In the genomic region with DNA sequence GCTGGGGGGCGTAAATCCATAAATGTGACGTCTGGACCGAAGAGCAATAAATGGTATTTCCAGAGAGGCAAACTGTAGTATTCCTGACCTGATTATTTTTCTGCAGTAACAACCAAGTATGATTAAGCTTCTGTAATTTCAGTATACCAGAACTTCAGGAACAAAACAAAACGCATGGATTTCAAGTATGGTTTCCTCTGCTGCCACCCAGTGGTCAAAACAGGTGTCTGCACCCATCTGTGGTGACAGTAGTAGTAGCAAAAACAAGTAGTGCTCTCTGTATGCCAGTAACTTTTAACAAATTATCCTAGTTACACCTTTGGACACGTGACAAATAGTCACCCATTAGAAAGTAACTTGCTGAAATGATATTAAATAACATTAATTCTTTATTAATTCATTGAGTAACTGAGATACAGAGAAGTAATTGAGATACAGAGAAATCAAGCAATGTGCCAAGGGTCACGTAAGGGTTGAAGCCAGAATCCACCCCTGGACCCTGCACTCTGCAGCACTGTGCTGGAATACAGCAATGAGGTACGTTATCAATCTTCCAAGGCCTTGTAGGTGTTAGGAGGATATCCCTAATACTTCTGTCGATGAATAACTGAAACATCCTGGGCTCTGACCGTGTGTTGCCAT, we compare ENCODE assay signal across 8 cellular contexts. TPM values are rescaled to one million over a fixed set of nuclear protein-coding genes. Genes with fewer than 3 reads are reported as not detected.
DNase-seq lines count a peak whose midpoint lies in the region; ATAC-seq, FAIRE-seq and TF ChIP-seq lines count a peak whose summit lies in the region.

No MANE protein-coding gene starts in this region.

- H2AFZ ChIP-seq in H9 (ENCODE audit: low read length) (no peak overlapping the region), GM12878 (ENCODE audit: control insufficient read depth, low read depth, low read length) (no peak overlapping the region), smooth muscle cell (ENCODE audit: low read depth) (peak overlapping the region; percentile 84)

- DNase-seq in DMS79 treated with DMSO at 0.1 percent for 48 hours (lab: John Stamatoyannopoulos, UW), result peak; percentile 67
- DNase-seq in H9, result peak; percentile 68
- DNase-seq in NCI-H1105 (lab: John Stamatoyannopoulos, UW), result peak; percentile 34
- DNase-seq in T-helper 9 cell, result peak; percentile 55
- no peak for DNase-seq in GM12878 (ENCODE audit: low read depth, low spot score)
- DNase-seq in iPS DF 6.9 (ENCODE audit: low read depth, low spot score), result peak; percentile 29
- peak; percentile 11 for DNase-seq in smooth muscle cell (lab: John Stamatoyannopoulos, UW; ENCODE audit: unreplicated experiment)

- no peaks in the 10 kb centered on the region for H3F3A ChIP-seq in smooth muscle cell (ENCODE audit: low read depth)

- POLR2A ChIA-PET in GM12878 (lab: Charles Lee), result interaction anchor here (1.1 kb wide), 1 partner anchor 293 kb away, joined by 4 read pairs; no protein-coding TSS in a partner anchor

- H2BK20ac ChIP-seq in H9 (ENCODE audit: low read depth, low read length, poor library complexity, severe bottlenecking), result no peak overlapping the region

- no peak for TF ChIP-seq EP300 in GM12878 (IDR thresholded peaks at IDR 0.05; ENCODE audit: borderline replicate concordance in 1 of 2, control insufficient read depth in 1 of 2, low read depth in 2 of 2, low read length in 2 of 2)

- WGBS in H9 (ENCODE audit: extremely low coverage, insufficient read length, low lambda C conversion rate), result no CpG with 5 or more reads among the region's 9 CpGs
- WGBS in GM12878 (ENCODE audit: insufficient coverage, insufficient replicate concordance, low lambda C conversion rate, missing lambda C conversion rate), result 65% methylated on average over 9 of the region's 9 CpGs
- no CpG with 5 or more reads among the region's 9 CpGs for WGBS in iPS DF 6.9 (ENCODE audit: insufficient coverage, insufficient read length)
- 46% methylated on average over 9 of the region's 9 CpGs for WGBS in smooth muscle cell (ENCODE audit: low lambda C conversion rate)

- ATAC-seq in GM12878 (peak; percentile 87), HG03521 (IDR thresholded peaks at IDR 0.05; ENCODE audit: unreplicated experiment) (no peak)

- no peak overlapping the region for H3T11ph ChIP-seq in H9 (ENCODE audit: low read length)

- no TSS peak for BruUV-seq in GM12878 (replicated peaks; lab: Mats Ljungman, UMichigan)

- no peak overlapping the region for H3K4me2 ChIP-seq in H9 (ENCODE audit: insufficient read depth, insufficient read length, low read length)
- no peak overlapping the region for H3K4me2 ChIP-seq in GM12878 (ENCODE audit: control insufficient read depth, insufficient read depth)
- peak overlapping the region; percentile 68 for H3K4me2 ChIP-seq in smooth muscle cell

- RAD21 ChIA-PET in GM12878 (lab: Charles Lee; ENCODE audit: unreplicated experiment), result interaction anchor here (0.7 to 3.2 kb wide), 9 partner anchors 10 to 294 kb away, joined by 3 to 28 read pairs (median 7); partner anchors contain the start of gene RWDD1

- H3K4ac ChIP-seq in H9 (ENCODE audit: low read depth, low read length), result no peak overlapping the region

- CTCF ChIA-PET in GM12878 (lab: Yijun Ruan, JAX), result interaction anchor here (0.6 to 4.4 kb wide), 41 partner anchors 9 to 444 kb away, joined by 3 to 48 read pairs (median 5); partner anchors contain the start of genes RWDD1 and TSPYL4

- in situ Hi-C loops in GM12878 (cut with MboI), result no loop called here

- H3K14ac ChIP-seq in H9 (ENCODE audit: insufficient read depth, low read length), result no peak overlapping the region

- H3K27ac Mint-ChIP-seq in H9, result peak overlapping the region in 1 of 3 experiments; percentile 34; a peak in 2 of 7 replicates

- FAIRE-seq in GM12878 (lab: Jason Lieb, UNC), result peak; percentile 73

- no peak overlapping the region for H4K5ac ChIP-seq in H9 (ENCODE audit: insufficient read length, low read depth, low read length)

- H4K91ac ChIP-seq in H9 (ENCODE audit: insufficient read length, low read depth, low read length), result no peak overlapping the region

- no peak overlapping the region for H3K9ac ChIP-seq in H9 (ENCODE audit: extremely low read depth, insufficient read length, low read length)
- H3K9ac ChIP-seq in GM12878 (ENCODE audit: control insufficient read depth, insufficient read depth, low read length), result no peak overlapping the region
- H3K9ac ChIP-seq in smooth muscle cell (ENCODE audit: low read depth), result no peak overlapping the region

- no peak overlapping the region for H2BK15ac ChIP-seq in H9 (ENCODE audit: low read depth, low read length)

- no peaks in the 10 kb centered on the region for H3K23me2 ChIP-seq in H9 (ENCODE audit: insufficient read length, low read depth, low read length, poor library complexity, severe bottlenecking)

- intact Hi-C loops in GM12878 (cut with micrococcal nuclease; ENCODE audit: unreplicated experiment), result loop anchor here (1.0 to 5.0 kb wide), 4 partner anchors 25 to 449 kb away; no protein-coding TSS in a partner anchor

- H3K36me3 ChIP-seq in GM12878 (ENCODE audit: control insufficient read depth in 2 of 2, insufficient read depth in 2 of 2, low read length in 1 of 2), result no peaks in the 10 kb centered on the region
- no peaks in the 10 kb centered on the region for H3K36me3 ChIP-seq in iPS DF 6.9 (ENCODE audit: control insufficient read depth, insufficient read depth, low read length)
- no peaks in the 10 kb centered on the region for H3K36me3 ChIP-seq in smooth muscle cell (ENCODE audit: low read depth)

- H3K4me3 ChIP-seq in GM12878 (no peak overlapping the region), iPS DF 6.9 (ENCODE audit: low read length) (no peak overlapping the region), smooth muscle cell (no peak overlapping the region)

- no peak overlapping the region for H2BK5ac ChIP-seq in H9 (ENCODE audit: insufficient read length, low read length)

- no peak for TF ChIP-seq POLR2A in GM12878 (IDR thresholded peaks at IDR 0.05; ENCODE audit: low read depth, low read length)

- H3K4me1 Mint-ChIP-seq in H9, result peaks cover 3% of the 10 kb centered on the region in 2 experiments; a peak in 2 of 4 replicates

- TF ChIP-seq CTCF in H9 (conservative IDR thresholded peaks at IDR 0.05) (peak; percentile 92), GM12878 (IDR thresholded peaks at IDR 0.05 in 2 of 3, conservative IDR thresholded peaks at IDR 0.05 in 1 of 3; ENCODE audit: control insufficient read depth in 2 of 3, extremely low read depth in 1 of 3, insufficient read depth in 1 of 3, low read depth in 3 of 3, low read length in 3 of 3) (peak; percentile 84 to 93 (median 88)), smooth muscle cell (IDR thresholded peaks at IDR 0.05; ENCODE audit: borderline replicate concordance, insufficient read depth, poor library complexity, severe bottlenecking) (peak; percentile 86)

- H2AK5ac ChIP-seq in H9 (ENCODE audit: insufficient read length, low read length), result no peak overlapping the region

- peaks cover 4% of the 10 kb centered on the region for H3K27me3 Mint-ChIP-seq in H9 (ENCODE audit: low read depth)

- H3K56ac ChIP-seq in H9 (ENCODE audit: insufficient read length, low read depth, low read length), result no peak overlapping the region

- no peak overlapping the region for H3K23ac ChIP-seq in H9 (ENCODE audit: insufficient read length, low read depth, low read length)

- H2BK12ac ChIP-seq in H9 (ENCODE audit: insufficient read length, low read depth, low read length), result no peak overlapping the region

- no peaks in the 10 kb centered on the region for H3K79me2 ChIP-seq in H9 (ENCODE audit: insufficient read depth, low read length)
- no peaks in the 10 kb centered on the region for H3K79me2 ChIP-seq in GM12878 (ENCODE audit: control insufficient read depth, insufficient read depth, low read length)
- no peaks in the 10 kb centered on the region for H3K79me2 ChIP-seq in smooth muscle cell (ENCODE audit: low read depth)

- no peak overlapping the region for H3K27ac ChIP-seq in H9 (ENCODE audit: insufficient read length, low read depth, low read length)
- no peak overlapping the region for H3K27ac ChIP-seq in GM12878 (ENCODE audit: control insufficient read depth, insufficient read depth)
- no peak overlapping the region for H3K27ac ChIP-seq in iPS DF 6.9 (ENCODE audit: low read length)
- no peak overlapping the region for H3K27ac ChIP-seq in smooth muscle cell (ENCODE audit: low read depth)

- no peaks in the 10 kb centered on the region for H3K79me1 ChIP-seq in H9 (ENCODE audit: insufficient read depth, low read depth, low read length, poor library complexity, severe bottlenecking)

- no peak overlapping the region for H4K8ac ChIP-seq in H9 (replicated peaks; ENCODE audit: insufficient read length, low read depth, low read length)

- H3K27me3 ChIP-seq in H9 (ENCODE audit: insufficient read depth, low read length), result no peaks in the 10 kb centered on the region
- H3K27me3 ChIP-seq in GM12878 (replicated peaks in 1 of 2; ENCODE audit: control insufficient read depth in 2 of 2, insufficient read depth in 2 of 2, low read length in 1 of 2), result no peaks in the 10 kb centered on the region; a peak in 1 of 4 replicates
- no peaks in the 10 kb centered on the region for H3K27me3 ChIP-seq in iPS DF 6.9 (ENCODE audit: control insufficient read depth, insufficient read depth, low read length)
- H3K27me3 ChIP-seq in smooth muscle cell (ENCODE audit: low read depth), result no peaks in the 10 kb centered on the region

- no peak overlapping the region for H2BK120ac ChIP-seq in H9 (ENCODE audit: low read depth, low read length, poor library complexity, severe bottlenecking)

- H3K36me3 Mint-ChIP-seq in H9 (ENCODE audit: insufficient read depth in 1 of 3, low read depth in 3 of 3), result no peaks in the 10 kb centered on the region

- no peak overlapping the region for H3K18ac ChIP-seq in H9 (ENCODE audit: insufficient read length, low read depth, low read length)

- H3K9me3 ChIP-seq in H9 (ENCODE audit: control insufficient read depth, low read depth, low read length) (no peaks in the 10 kb centered on the region), GM12878 (replicated peaks; ENCODE audit: control insufficient read depth, insufficient read depth, low read length) (no peaks in the 10 kb centered on the region), iPS DF 6.9 (ENCODE audit: control insufficient read depth, insufficient read depth, low read length) (no peaks in the 10 kb centered on the region), smooth muscle cell (replicated peaks; ENCODE audit: low read depth) (no peaks in the 10 kb centered on the region)

- H4K20me1 ChIP-seq in H9 (ENCODE audit: control insufficient read depth, insufficient read depth, insufficient read length) (no peaks in the 10 kb centered on the region), GM12878 (ENCODE audit: control insufficient read depth, insufficient read depth) (no peaks in the 10 kb centered on the region), smooth muscle cell (ENCODE audit: low read depth) (no peaks in the 10 kb centered on the region)

- SMC1A ChIA-PET in GM12878 (lab: Charles Lee; ENCODE audit: uncharacterized antibody, unreplicated experiment), result interaction anchor here (0.9 to 4.3 kb wide), 17 partner anchors 10 to 438 kb away, joined by 3 to 39 read pairs (median 4); partner anchors contain the start of gene RWDD1

- H3K9me3 Mint-ChIP-seq in H9, result no peaks in the 10 kb centered on the region

- H3K4me3 Mint-ChIP-seq in H9, result peak overlapping the region in 1 of 2 experiments; percentile 17; a peak in 2 of 5 replicates

- H3K4me1 ChIP-seq in H9 (ENCODE audit: insufficient read depth, low read length), result no peaks in the 10 kb centered on the region
- no peaks in the 10 kb centered on the region for H3K4me1 ChIP-seq in GM12878 (ENCODE audit: control insufficient read depth, insufficient read depth, low read length)
- no peaks in the 10 kb centered on the region for H3K4me1 ChIP-seq in iPS DF 6.9 (ENCODE audit: control insufficient read depth, insufficient read depth, low read length)
- no peaks in the 10 kb centered on the region for H3K4me1 ChIP-seq in smooth muscle cell (ENCODE audit: low read depth)

- TF ChIP-seq RAD21 in GM12878 (IDR thresholded peaks at IDR 0.05; ENCODE audit: insufficient read depth, low read depth, low read length), result peak; percentile 81

RNA-seq across cellular contexts. Expression of gene CALHM4, which starts 7.9 kb away (rescaled TPM):
- total RNA-seq in H9 (2021) (not detected in 2 replicates), GM12878 (2014; rRNA removed) (not detected in 2 replicates), GM12878 (2014; rRNA removed; fragmentation: Illumina TruSeq; extraction: Trizol) (not detected in 2 replicates), GM12878 (2021) (not detected in 2 replicates), smooth muscle cell (not detected in 2 replicates)
- total RNA-seq in GM12878 (2013; cell fraction: nucleolus; rRNA removed), result not detected in 2 replicates
- polyA plus RNA-seq in GM12878 (2011; ENCODE audit: low read depth), result not detected
- polyA plus RNA-seq in GM12878 (2011; rRNA removed) (not detected in 2 replicates), GM12878 (2014; fragmentation: Illumina TruSeq; extraction: Trizol) (not detected in 2 replicates), GM12878 (2014; fragmentation: Nextera tagmentation; extraction: Ambion mirVana) (not detected), GM12878 (2014; rRNA removed) (not detected in 2 replicates), GM12878 (2016; fragmentation: Nextera tagmentation; extraction: Ambion mirVana) (not detected), smooth muscle cell (not detected in 2 replicates)
- polyA plus RNA-seq in GM12878 (2011; cell fraction: cytosol; rRNA removed), result not detected in 2 replicates
- not detected in 2 replicates for polyA plus RNA-seq in GM12878 (2011; cell fraction: nucleus; rRNA removed)
- not detected in 2 replicates for polyA plus RNA-seq in GM12878 (2012)
- not detected in 2 replicates for polyA minus RNA-seq in GM12878 (2011; rRNA and poly(A)+ RNA removed)
- polyA minus RNA-seq in GM12878 (2011; cell fraction: cytosol; rRNA and poly(A)+ RNA removed), result not detected in 2 replicates
- not detected in 2 replicates for polyA minus RNA-seq in GM12878 (2011; cell fraction: nucleus; rRNA and poly(A)+ RNA removed)

RNA-seq across cellular contexts. Expression of gene RWDD1, which starts 9.8 kb away (rescaled TPM):
- 38.8 and 42.0 TPM in 2 replicates for total RNA-seq in H9 (2021)
- 4.9 TPM in 2 replicates for total RNA-seq in GM12878 (2013; cell fraction: nucleolus; rRNA removed)
- 44.6 and 49.9 TPM in 2 replicates for total RNA-seq in GM12878 (2014; rRNA removed)
- 74.1 and 74.3 TPM in 2 replicates for total RNA-seq in GM12878 (2014; rRNA removed; fragmentation: Illumina TruSeq; extraction: Trizol)
- 42.6 and 45.5 TPM in 2 replicates for total RNA-seq in GM12878 (2021)
- 28.3 TPM for polyA plus RNA-seq in GM12878 (2011; ENCODE audit: low read depth)
- 47.8 and 70.2 TPM in 2 replicates for polyA plus RNA-seq in GM12878 (2011; rRNA removed)
- 20.4 and 21.8 TPM in 2 replicates for polyA plus RNA-seq in GM12878 (2011; cell fraction: cytosol; rRNA removed)
- 10.3 and 12.6 TPM in 2 replicates for polyA plus RNA-seq in GM12878 (2011; cell fraction: nucleus; rRNA removed)
- 33.6 and 36.4 TPM in 2 replicates for polyA plus RNA-seq in GM12878 (2012)
- polyA plus RNA-seq in GM12878 (2014; fragmentation: Illumina TruSeq; extraction: Trizol), result 94.8 and 107 TPM in 2 replicates
- polyA plus RNA-seq in GM12878 (2014; fragmentation: Nextera tagmentation; extraction: Ambion mirVana), result 10 to 100 TPM; 57.2 to 87.9 TPM
- 28.4 and 40.1 TPM in 2 replicates for polyA plus RNA-seq in GM12878 (2014; rRNA removed)
- polyA plus RNA-seq in GM12878 (2016; fragmentation: Nextera tagmentation; extraction: Ambion mirVana), result 100 to 1,000 TPM in 1 of 2 experiments, 10 to 100 TPM in 1; 96.5 to 107 TPM
- polyA minus RNA-seq in GM12878 (2011; rRNA and poly(A)+ RNA removed), result 10.3 and 13.5 TPM in 2 replicates
- 7.5 and 8.2 TPM in 2 replicates for polyA minus RNA-seq in GM12878 (2011; cell fraction: cytosol; rRNA and poly(A)+ RNA removed)
- 3.4 and 4.8 TPM in 2 replicates for polyA minus RNA-seq in GM12878 (2011; cell fraction: nucleus; rRNA and poly(A)+ RNA removed)
- 58.5 and 69.4 TPM in 2 replicates for total RNA-seq in smooth muscle cell
- polyA plus RNA-seq in smooth muscle cell, result 64.0 and 66.1 TPM in 2 replicates

RNA-seq across cellular contexts. Expression of gene TRAPPC3L, which starts 16.0 kb away (rescaled TPM):
- total RNA-seq in H9 (2021) (not detected in 2 replicates), GM12878 (2014; rRNA removed) (not detected in 2 replicates), GM12878 (2014; rRNA removed; fragmentation: Illumina TruSeq; extraction: Trizol) (not detected in 2 replicates), GM12878 (2021) (not detected in 2 replicates), smooth muscle cell (not detected in 2 replicates)
- total RNA-seq in GM12878 (2013; cell fraction: nucleolus; rRNA removed), result not detected in 2 replicates
- polyA plus RNA-seq in GM12878 (2011; ENCODE audit: low read depth), result not detected
- polyA plus RNA-seq in GM12878 (2011; rRNA removed) (not detected in 2 replicates), GM12878 (2014; fragmentation: Illumina TruSeq; extraction: Trizol) (not detected in 2 replicates), GM12878 (2014; fragmentation: Nextera tagmentation; extraction: Ambion mirVana) (not detected), GM12878 (2014; rRNA removed) (not detected in 2 replicates), GM12878 (2016; fragmentation: Nextera tagmentation; extraction: Ambion mirVana) (not detected), smooth muscle cell (0.11 TPM in 1 of 2 replicates, not detected in the other)
- not detected in 2 replicates for polyA plus RNA-seq in GM12878 (2011; cell fraction: cytosol; rRNA removed)
- not detected in 2 replicates for polyA plus RNA-seq in GM12878 (2011; cell fraction: nucleus; rRNA removed)
- polyA plus RNA-seq in GM12878 (2012), result not detected in 2 replicates
- not detected in 2 replicates for polyA minus RNA-seq in GM12878 (2011; rRNA and poly(A)+ RNA removed)
- 1.5 TPM in 1 of 2 replicates, not detected in the other for polyA minus RNA-seq in GM12878 (2011; cell fraction: cytosol; rRNA and poly(A)+ RNA removed)
- not detected in 2 replicates for polyA minus RNA-seq in GM12878 (2011; cell fraction: nucleus; rRNA and poly(A)+ RNA removed)

RNA-seq across cellular contexts. Expression of gene CALHM5, which starts 50.1 kb away (rescaled TPM):
- total RNA-seq in H9 (2021), result 0.02 and 0.09 TPM in 2 replicates
- total RNA-seq in GM12878 (2013; cell fraction: nucleolus; rRNA removed), result not detected in 2 replicates
- not detected in 2 replicates for total RNA-seq in GM12878 (2014; rRNA removed)
- not detected in 2 replicates for total RNA-seq in GM12878 (2014; rRNA removed; fragmentation: Illumina TruSeq; extraction: Trizol)
- not detected in 2 replicates for total RNA-seq in GM12878 (2021)
- polyA plus RNA-seq in GM12878 (2011; ENCODE audit: low read depth), result not detected
- not detected in 2 replicates for polyA plus RNA-seq in GM12878 (2011; rRNA removed)
- polyA plus RNA-seq in GM12878 (2011; cell fraction: cytosol; rRNA removed), result not detected in 2 replicates
- not detected in 2 replicates for polyA plus RNA-seq in GM12878 (2011; cell fraction: nucleus; rRNA removed)
- not detected in 2 replicates for polyA plus RNA-seq in GM12878 (2012)
- not detected in 2 replicates for polyA plus RNA-seq in GM12878 (2014; fragmentation: Illumina TruSeq; extraction: Trizol)
- not detected for polyA plus RNA-seq in GM12878 (2014; fragmentation: Nextera tagmentation; extraction: Ambion mirVana)
- not detected in 2 replicates for polyA plus RNA-seq in GM12878 (2014; rRNA removed)
- polyA plus RNA-seq in GM12878 (2016; fragmentation: Nextera tagmentation; extraction: Ambion mirVana), result not detected
- polyA minus RNA-seq in GM12878 (2011; rRNA and poly(A)+ RNA removed), result not detected in 2 replicates
- polyA minus RNA-seq in GM12878 (2011; cell fraction: cytosol; rRNA and poly(A)+ RNA removed), result not detected in 2 replicates
- not detected in 2 replicates for polyA minus RNA-seq in GM12878 (2011; cell fraction: nucleus; rRNA and poly(A)+ RNA removed)
- 3.9 and 4.8 TPM in 2 replicates for total RNA-seq in smooth muscle cell
- 1.9 and 2.1 TPM in 2 replicates for polyA plus RNA-seq in smooth muscle cell

RNA-seq across cellular contexts. Expression of gene RSPH4A, which starts 54.8 kb away (rescaled TPM):
- total RNA-seq in H9 (2021) (0.31 and 0.33 TPM in 2 replicates), GM12878 (2014; rRNA removed) (0.23 and 0.27 TPM in 2 replicates), GM12878 (2014; rRNA removed; fragmentation: Illumina TruSeq; extraction: Trizol) (0.22 and 0.28 TPM in 2 replicates), GM12878 (2021) (0.13 and 0.28 TPM in 2 replicates), smooth muscle cell (0.22 and 0.49 TPM in 2 replicates)
- 0.17 and 0.34 TPM in 2 replicates for total RNA-seq in GM12878 (2013; cell fraction: nucleolus; rRNA removed)
- not detected for polyA plus RNA-seq in GM12878 (2011; ENCODE audit: low read depth)
- polyA plus RNA-seq in GM12878 (2011; rRNA removed) (0.08 and 0.10 TPM in 2 replicates), GM12878 (2014; fragmentation: Illumina TruSeq; extraction: Trizol) (0.16 and 0.21 TPM in 2 replicates), GM12878 (2014; fragmentation: Nextera tagmentation; extraction: Ambion mirVana) (under 1 TPM; 0.07 to 0.23 TPM), GM12878 (2014; rRNA removed) (0.08 and 0.23 TPM in 2 replicates), GM12878 (2016; fragmentation: Nextera tagmentation; extraction: Ambion mirVana) (under 1 TPM in 1 of 2 experiments, not detected in 1; 0.09 TPM), smooth muscle cell (0.24 TPM in 1 of 2 replicates, not detected in the other)
- polyA plus RNA-seq in GM12878 (2011; cell fraction: cytosol; rRNA removed), result 0.01 and 0.03 TPM in 2 replicates
- polyA plus RNA-seq in GM12878 (2011; cell fraction: nucleus; rRNA removed), result 0.16 and 0.48 TPM in 2 replicates
- 0.05 and 0.06 TPM in 2 replicates for polyA plus RNA-seq in GM12878 (2012)
- polyA minus RNA-seq in GM12878 (2011; rRNA and poly(A)+ RNA removed), result not detected in 2 replicates
- not detected in 2 replicates for polyA minus RNA-seq in GM12878 (2011; cell fraction: cytosol; rRNA and poly(A)+ RNA removed)
- polyA minus RNA-seq in GM12878 (2011; cell fraction: nucleus; rRNA and poly(A)+ RNA removed), result 0.57 TPM in 1 of 2 replicates, not detected in the other
